13 cellular contexts compared by ENCODE assay signal in the genomic region with DNA sequence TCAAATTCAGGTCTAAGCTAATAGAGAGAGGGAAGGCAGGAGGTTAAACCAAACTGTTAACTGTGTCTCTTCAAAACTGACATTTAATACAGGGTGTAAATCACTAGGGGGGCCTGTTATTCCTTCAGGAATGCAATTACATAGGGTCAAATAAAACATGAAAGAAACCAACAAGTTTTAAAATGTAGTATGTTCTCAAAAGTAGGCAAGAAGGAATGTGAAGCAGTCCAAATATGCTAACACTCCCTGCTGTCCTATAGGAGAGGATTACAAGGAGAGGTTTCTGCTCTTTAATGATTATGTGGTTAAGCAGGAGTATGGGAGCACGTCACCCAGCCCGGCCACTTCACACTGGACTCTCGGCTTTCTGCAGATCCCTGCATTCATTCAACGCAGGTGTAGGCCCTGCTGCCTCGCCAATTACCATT. TPM values are rescaled to one million over a fixed set of nuclear protein-coding genes. Genes with fewer than 3 reads are reported as not detected.
DNase-seq lines count a peak whose midpoint lies in the region; ATAC-seq and TF ChIP-seq lines count a peak whose summit lies in the region.
"Had no signal": no experiment of that assay in that cellular context is flagged by ENCODE, and none has a peak within 500 bp of the region (broad histone marks: within the 10 kb centered on the region; RNA-seq: fewer than 3 reads in every experiment).

No MANE protein-coding gene starts in this region.

- H3K4me1 Mint-ChIP-seq in activated naive CD4-positive, alpha-beta T cell treated with anti-CD3 and anti-CD28 coated beads, Interleukin-2, amount 10 ng/mL, durations not matched to agents 7 days and 5 days: no peaks in the 10 kb centered on the region
- H3K4me1 Mint-ChIP-seq: naive thymus-derived CD4-positive, alpha-beta T cell had no signal

- no peaks in the 10 kb centered on the region for H3K27me3 ChIP-seq in esophagus squamous epithelium
- H3K27me3 ChIP-seq: stomach had no signal

- H3K4me3 ChIP-seq in epithelial cell of proximal tubule (ENCODE audit: low read depth, low read length) (no peak overlapping the region), esophagus squamous epithelium (no peak overlapping the region)
- H3K4me3 ChIP-seq: stomach had no signal

- no peaks in the 10 kb centered on the region for H3K27me3 Mint-ChIP-seq in activated naive CD4-positive, alpha-beta T cell treated with anti-CD3 and anti-CD28 coated beads, Interleukin-2, amount 10 ng/mL, durations not matched to agents 7 days and 5 days

- no peak overlapping the region for H3K27ac Mint-ChIP-seq in activated naive CD4-positive, alpha-beta T cell treated with anti-CD3 and anti-CD28 coated beads, Interleukin-2, amount 10 ng/mL, durations not matched to agents 7 days and 5 days
- H3K27ac Mint-ChIP-seq: naive thymus-derived CD4-positive, alpha-beta T cell had no signal

- peak; percentile 94 for DNase-seq in EH (ENCODE audit: low read depth)
- DNase-seq in LoVo (ENCODE audit: low spot score): peak; percentile 89
- peak; percentile 18 for DNase-seq in epithelial cell of proximal tubule (ENCODE audit: low read depth)
- no peak for DNase-seq in omental fat pad (ENCODE audit: low spot score)
- DNase-seq in activated naive CD4-positive, alpha-beta T cell treated with anti-CD3 and anti-CD28 coated beads, Interleukin-2, amount 10 ng/mL, durations not matched to agents 7 days and 5 days: no peak
- DNase-seq in esophagus squamous epithelium (lab: John Stamatoyannopoulos, UW): no peak
- DNase-seq in cardiac septum (ENCODE audit: low spot score): no peak
- DNase-seq in T-helper 9 cell: no peak
- DNase-seq: Karpas-422; naive thymus-derived CD4-positive, alpha-beta T cell; NCI-H446 treated with DMSO at 0.1 percent for 48 hours; stomach had no signal

- WGBS in esophagus squamous epithelium, 2 donors: 91 to 93% methylated on average over 5 of the region's 5 CpGs

- TF ChIP-seq CTCF in epithelial cell of proximal tubule (conservative IDR thresholded peaks at IDR 0.05; ENCODE audit: low read depth, low read length) (no peak), omental fat pad (IDR thresholded peaks at IDR 0.05) (no peak), esophagus squamous epithelium (IDR thresholded peaks at IDR 0.05) (no peak)

- TF ChIP-seq POLR2A in esophagus squamous epithelium (IDR thresholded peaks at IDR 0.05): no peak

- CTCF ChIA-PET in activated naive CD4-positive, alpha-beta T cell treated with anti-CD3 and anti-CD28 coated beads, Interleukin-2, amount 10 ng/mL, durations not matched to agents 7 days and 5 days (lab: Charles Lee): no interaction called here

- no peaks in the 10 kb centered on the region for H3K9me3 Mint-ChIP-seq in activated naive CD4-positive, alpha-beta T cell treated with anti-CD3 and anti-CD28 coated beads, Interleukin-2, amount 10 ng/mL, durations not matched to agents 7 days and 5 days

- no peaks in the 10 kb centered on the region for H3K36me3 Mint-ChIP-seq in activated naive CD4-positive, alpha-beta T cell treated with anti-CD3 and anti-CD28 coated beads, Interleukin-2, amount 10 ng/mL, durations not matched to agents 7 days and 5 days
- H3K36me3 Mint-ChIP-seq: naive thymus-derived CD4-positive, alpha-beta T cell had no signal

- ATAC-seq in omental fat pad (ENCODE audit: low FRiP score): peak; percentile 55
- ATAC-seq: naive thymus-derived CD4-positive, alpha-beta T cell; Right ventricle myocardium inferior had no signal

- no peak overlapping the region for H3K27ac ChIP-seq in esophagus squamous epithelium
- H3K27ac ChIP-seq: stomach had no signal

- intact Hi-C loops in esophagus squamous epithelium (cut with DNase I): no loop called here
- intact Hi-C loops in cardiac septum (cut with DNase I): no loop called here

- H3K9me3 ChIP-seq in esophagus squamous epithelium: no peaks in the 10 kb centered on the region
- H3K9me3 ChIP-seq: stomach had no signal

- H3K4me1 ChIP-seq in esophagus squamous epithelium: no peaks in the 10 kb centered on the region
- H3K4me1 ChIP-seq: stomach had no signal

- no peaks in the 10 kb centered on the region for H3K36me3 ChIP-seq in esophagus squamous epithelium
- H3K36me3 ChIP-seq: stomach had no signal

- no peak overlapping the region for H3K4me3 Mint-ChIP-seq in activated naive CD4-positive, alpha-beta T cell treated with anti-CD3 and anti-CD28 coated beads, Interleukin-2, amount 10 ng/mL, durations not matched to agents 7 days and 5 days
- H3K4me3 Mint-ChIP-seq: naive thymus-derived CD4-positive, alpha-beta T cell had no signal

RNA-seq across cellular contexts. Expression of gene BMP4, which starts 42.5 kb away (rescaled TPM):
- 1.8 and 9.3 TPM in 2 replicates for total RNA-seq in epithelial cell of proximal tubule
- total RNA-seq in omental fat pad: 10 to 100 TPM; 13.7 to 33.4 (median 20.0) TPM
- total RNA-seq in esophagus squamous epithelium: 10 to 100 TPM in 2 of 4 donors, 1 to 10 TPM in 2; 1.5 to 24.8 (median 6.9) TPM
- 6.9 TPM for total RNA-seq in cardiac septum

Comparison
In these comparisons a context has a peak if more than half of its experiments do, and no peak if none do; other contexts are left out.
1. DNase-seq: peak in EH (single experiment), LoVo (single experiment) and epithelial cell of proximal tubule (single experiment); none in omental fat pad (single experiment), activated naive CD4-positive, alpha-beta T cell treated with anti-CD3 and anti-CD28 coated beads, Interleukin-2, amount 10 ng/mL, durations not matched to agents 7 days and 5 days (single experiment), esophagus squamous epithelium (single experiment), cardiac septum (single experiment) and T-helper 9 cell (single experiment).